In the genomic region with DNA sequence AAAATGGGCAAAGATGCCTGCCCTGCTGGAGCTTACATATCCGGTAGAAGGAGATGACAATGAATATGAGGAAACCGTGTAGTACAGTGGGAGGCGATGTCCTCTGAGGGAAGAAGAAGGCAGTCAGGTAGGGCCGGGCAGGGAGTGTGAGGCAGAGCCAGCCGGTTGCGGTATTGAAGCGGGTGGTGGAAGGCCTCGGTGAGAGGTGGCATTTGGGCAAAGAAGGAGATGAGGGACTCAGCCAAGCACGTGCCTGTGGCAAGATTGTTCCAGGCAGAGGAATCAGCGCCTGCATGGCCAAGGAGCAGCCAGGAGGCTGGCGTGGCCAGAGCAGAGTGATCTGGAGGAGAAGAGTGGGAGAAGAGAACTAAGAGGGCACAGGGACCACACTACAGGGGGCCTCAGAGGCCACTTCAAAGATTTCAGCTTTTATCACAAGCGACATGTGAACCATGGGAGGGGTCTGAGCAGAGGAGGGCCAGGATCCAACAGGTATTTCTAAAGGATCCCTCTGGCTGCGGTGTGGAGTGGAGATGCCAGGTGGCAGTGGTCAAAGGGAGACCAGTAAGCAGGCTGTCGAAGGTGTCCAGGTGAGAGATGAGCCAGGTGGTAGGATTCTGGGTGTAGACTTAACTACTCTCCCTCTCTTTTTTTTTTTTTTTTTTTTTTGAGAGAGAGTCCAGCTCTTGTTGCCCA, we compare ENCODE assay signal across 1 cellular context.
TF ChIP-seq lines count a peak whose summit lies in the region.

No MANE protein-coding gene starts in this region.

TF ChIP-seq in HEK293, 187 proteins besides CTCF, POLR2A, EP300 and RAD21:
- TF ChIP-seq ZNF266 (tag by site-specific recombination; IDR thresholded peaks at IDR 0.05; ENCODE audit: low read depth): no peak
- TF ChIP-seq, protein P1, sequence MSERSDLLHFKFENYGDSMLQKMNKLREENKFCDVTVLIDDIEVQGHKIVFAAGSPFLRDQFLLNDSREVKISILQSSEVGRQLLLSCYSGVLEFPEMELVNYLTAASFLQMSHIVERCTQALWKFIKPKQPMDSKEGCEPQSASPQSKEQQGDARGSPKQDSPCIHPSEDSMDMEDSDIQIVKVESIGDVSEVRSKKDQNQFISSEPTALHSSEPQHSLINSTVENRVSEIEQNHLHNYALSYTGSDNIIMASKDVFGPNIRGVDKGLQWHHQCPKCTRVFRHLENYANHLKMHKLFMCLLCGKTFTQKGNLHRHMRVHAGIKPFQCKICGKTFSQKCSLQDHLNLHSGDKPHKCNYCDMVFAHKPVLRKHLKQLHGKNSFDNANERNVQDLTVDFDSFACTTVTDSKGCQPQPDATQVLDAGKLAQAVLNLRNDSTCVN (tag by site-specific recombination; optimal IDR thresholded peaks at IDR 0.05): no peak
- peak; percentile 64 for TF ChIP-seq SCRT2 (tag by site-specific recombination; IDR thresholded peaks at IDR 0.05)
